In genomic region chr7:38448076-38448475, GRCh38 we compare ENCODE assay signal across 15 cellular contexts.
"Had no signal": no experiment of that assay in that cellular context is flagged by ENCODE, and none has a peak within 500 bp of the region (broad histone marks: within the 10 kb centered on the region; RNA-seq: fewer than 3 reads in every experiment).

No MANE protein-coding gene starts in this region.

- H3K27me3 Mint-ChIP-seq: stimulated activated naive CD8-positive, alpha-beta T cell treated with anti-CD3 and anti-CD28 coated beads, Interleukin-15, amount 100 ng/mL, for 72 hours had no signal

- H3K27me3 ChIP-seq: esophagus muscularis mucosa, neural progenitor cell, pancreas, testis had no signal

- FAIRE-seq: pancreas, TTC549 had no signal

- H3K36me3 ChIP-seq: esophagus muscularis mucosa, neural progenitor cell, pancreas had no signal

- H2AFZ ChIP-seq: neural progenitor cell had no signal

- H3K27ac Mint-ChIP-seq: mesothelial cell of epicardium; neural progenitor cell; stimulated activated naive CD8-positive, alpha-beta T cell treated with anti-CD3 and anti-CD28 coated beads, Interleukin-15, amount 100 ng/mL, for 72 hours had no signal

- H3K4me1 ChIP-seq: neural progenitor cell, pancreas, testis had no signal

- H3K4me3 ChIP-seq: esophagus muscularis mucosa, neural progenitor cell, pancreas, testis had no signal

- H3K9me3 ChIP-seq: esophagus muscularis mucosa, pancreas, testis had no signal

- H3K9me3 Mint-ChIP-seq: mesothelial cell of epicardium; neural progenitor cell; stimulated activated naive CD8-positive, alpha-beta T cell treated with anti-CD3 and anti-CD28 coated beads, Interleukin-15, amount 100 ng/mL, for 72 hours had no signal

- DNase-seq: activated CD4-positive, alpha-beta T cell treated with anti-CD3 and anti-CD28 coated beads, Interleukin-2, amount 50 U/mL, for 1 hour; activated CD4-positive, CD25-positive, alpha-beta regulatory T cell; activated naive CD4-positive, alpha-beta T cell treated with anti-CD3 and anti-CD28 coated beads, Interleukin-2, amount 50 U/mL, for 16 hours; activated T-cell treated with anti-CD3 and anti-CD28 coated beads for 4 hours; hippocampal formation; kidney glomerular epithelial cell; pancreas; stimulated activated CD4-positive, alpha-beta T cell treated with anti-CD3 and anti-CD28 coated beads, Interleukin-15, amount 100 ng/mL, for 24 hours; stimulated activated CD4-positive, alpha-beta T cell treated with anti-CD3 and anti-CD28 coated beads, Interleukin-4, amount 100 ng/mL, for 4 hours; stimulated activated naive CD8-positive, alpha-beta T cell treated with anti-CD3 and anti-CD28 coated beads, Interleukin-15, amount 100 ng/mL, for 72 hours; testis had no signal

- H3K4me1 Mint-ChIP-seq: stimulated activated naive CD8-positive, alpha-beta T cell treated with anti-CD3 and anti-CD28 coated beads, Interleukin-15, amount 100 ng/mL, for 72 hours had no signal

- H3K36me3 Mint-ChIP-seq: mesothelial cell of epicardium had no signal

- H3K4me3 Mint-ChIP-seq: mesothelial cell of epicardium; neural progenitor cell; stimulated activated naive CD8-positive, alpha-beta T cell treated with anti-CD3 and anti-CD28 coated beads, Interleukin-15, amount 100 ng/mL, for 72 hours had no signal

- H3K27ac ChIP-seq: esophagus muscularis mucosa, neural progenitor cell, pancreas, testis had no signal
